Comparison of ENCODE assay signal across 26 cellular contexts in genomic region chr12:91205791-91206190, GRCh38. TPM values are rescaled to one million over a fixed set of nuclear protein-coding genes. Genes with fewer than 3 reads are reported as not detected.
DNase-seq lines count a peak whose midpoint lies in the region; ATAC-seq and TF ChIP-seq lines count a peak whose summit lies in the region.
"Had no signal": no experiment of that assay in that cellular context is flagged by ENCODE, and none has a peak within 500 bp of the region (broad histone marks: within the 10 kb centered on the region; RNA-seq: fewer than 3 reads in every experiment).

No MANE protein-coding gene starts in this region.

- H3K9me3 Mint-ChIP-seq in brain = peaks cover 4 to 13% (median 12%) of the 10 kb centered on the region in 5 experiments
- peaks cover 10% of the 10 kb centered on the region for H3K9me3 Mint-ChIP-seq in nephron
- H3K9me3 Mint-ChIP-seq: activated B cell treated with CpG ODN at 0.5 μM for 24 hours; CD4-positive, alpha-beta T cell; T-helper 2 cell treated with Interferon-gamma antibody and Interleukin-4, amounts not matched to agents 5 μg/mL and 100 μg/mL, for 36 hours had no signal

- H3K36me3 Mint-ChIP-seq in brain = peaks cover 5% of the 10 kb centered on the region
- peaks cover 4% of the 10 kb centered on the region for H3K36me3 Mint-ChIP-seq in nephron (ENCODE audit: low read depth)
- H3K36me3 Mint-ChIP-seq: naive thymus-derived CD4-positive, alpha-beta T cell; stimulated activated memory B cell treated with anti-CD40 and anti-IgM and Interleukin-4, amounts not matched to agents 10 μg/mL and 1 μg/mL and 100 μg/mL, for 72 hours had no signal

- peak overlapping the region in 3 of 5 experiments; percentile 1 to 70 (median 33) for H3K27ac Mint-ChIP-seq in brain
- H3K27ac Mint-ChIP-seq in nephron = peak overlapping the region; percentile 72 to 92 (median 86)
- H3K27ac Mint-ChIP-seq: activated B cell treated with CpG ODN at 0.5 μM for 24 hours; CD4-positive, alpha-beta T cell; naive thymus-derived CD4-positive, alpha-beta T cell; stimulated activated memory B cell treated with anti-CD40 and anti-IgM and Interleukin-4, amounts not matched to agents 10 μg/mL and 1 μg/mL and 100 μg/mL, for 72 hours; T-helper 2 cell treated with Interferon-gamma antibody and Interleukin-4, amounts not matched to agents 5 μg/mL and 100 μg/mL, for 36 hours had no signal

- DNase-seq in EL (peak; percentile 36), NAMALWA (ENCODE audit: low spot score) (peak; percentile 7), hepatic stellate cell (ENCODE audit: low spot score) (no peak)
- no peak for DNase-seq in activated effector memory CD4-positive, alpha-beta T cell treated with anti-CD3 and anti-CD28 coated beads, Interleukin-2, amount 50 U/mL, for 16 hours
- DNase-seq: activated B cell treated with CpG ODN at 0.5 μM for 24 hours; activated CD4-positive, alpha-beta T cell treated with anti-CD3 and anti-CD28 coated beads, Interleukin-2, amount 50 U/mL, for 48 hours; activated T-cell treated with anti-CD3 and anti-CD28 coated beads for 4 hours; CD4-positive, alpha-beta T cell; central memory CD4-positive, alpha-beta T cell; dorsolateral prefrontal cortex; hypothalamus; mesenchymal stem cell; naive thymus-derived CD4-positive, alpha-beta T cell; NCI-H1417 treated with DMSO at 0.1 percent for 48 hours; NCI-H2171; NCI-H69; pancreas; PC-9; sigmoid colon had no signal

- H3K4me1 Mint-ChIP-seq in brain (peaks cover 13% of the 10 kb centered on the region), nephron (peaks cover 39% of the 10 kb centered on the region)
- H3K4me1 Mint-ChIP-seq: activated B cell treated with CpG ODN at 0.5 μM for 24 hours; naive thymus-derived CD4-positive, alpha-beta T cell; stimulated activated memory B cell treated with anti-CD40 and anti-IgM and Interleukin-4, amounts not matched to agents 10 μg/mL and 1 μg/mL and 100 μg/mL, for 72 hours had no signal

- ATAC-seq in HG02870 (IDR thresholded peaks at IDR 0.05; ENCODE audit: unreplicated experiment) (no peak), GM19023 (IDR thresholded peaks at IDR 0.05; ENCODE audit: unreplicated experiment) (no peak)
- ATAC-seq: HCT116; naive thymus-derived CD4-positive, alpha-beta T cell; pancreas; stimulated activated memory B cell treated with anti-CD40 and anti-IgM and Interleukin-4, amounts not matched to agents 10 μg/mL and 1 μg/mL and 100 μg/mL, for 72 hours had no signal

- H3K27me3 Mint-ChIP-seq in brain (no peaks in the 10 kb centered on the region), nephron (ENCODE audit: low read depth) (no peaks in the 10 kb centered on the region)
- H3K27me3 Mint-ChIP-seq: activated B cell treated with CpG ODN at 0.5 μM for 24 hours; CD4-positive, alpha-beta T cell; stimulated activated memory B cell treated with anti-CD40 and anti-IgM and Interleukin-4, amounts not matched to agents 10 μg/mL and 1 μg/mL and 100 μg/mL, for 72 hours had no signal

- H3K4me3 Mint-ChIP-seq in brain (no peak overlapping the region), nephron (no peak overlapping the region)
- H3K4me3 Mint-ChIP-seq: activated B cell treated with CpG ODN at 0.5 μM for 24 hours; CD4-positive, alpha-beta T cell; naive thymus-derived CD4-positive, alpha-beta T cell; stimulated activated memory B cell treated with anti-CD40 and anti-IgM and Interleukin-4, amounts not matched to agents 10 μg/mL and 1 μg/mL and 100 μg/mL, for 72 hours; T-helper 2 cell treated with Interferon-gamma antibody and Interleukin-4, amounts not matched to agents 5 μg/mL and 100 μg/mL, for 36 hours had no signal

- TF ChIP-seq CTCF in brain (conservative IDR thresholded peaks at IDR 0.05) (no peak), nephron (IDR thresholded peaks at IDR 0.05; ENCODE audit: unreplicated experiment in 3 of 3) (no peak)

RNA-seq across cellular contexts. Expression of gene DCN, which starts 23.2 kb away (rescaled TPM):
- polyA plus RNA-seq in brain (ENCODE audit: insufficient read depth, low read depth, low replicate concordance) = 55.4 TPM
- polyA plus RNA-seq: naive thymus-derived CD4-positive, alpha-beta T cell had no signal

Comparison
In these comparisons a context has a peak if more than half of its experiments do, and no peak if none do; other contexts are left out.
1. DNase-seq: peak in EL (single experiment) and NAMALWA (single experiment); none in hepatic stellate cell (single experiment) and activated effector memory CD4-positive, alpha-beta T cell treated with anti-CD3 and anti-CD28 coated beads, Interleukin-2, amount 50 U/mL, for 16 hours (single experiment).